9 cellular contexts compared by ENCODE assay signal in genomic region chr1:35448344-35448801, GRCh38.
DNase-seq lines count a peak whose midpoint lies in the region; ATAC-seq and TF ChIP-seq lines count a peak whose summit lies in the region.
"Had no signal": no experiment of that assay in that cellular context is flagged by ENCODE, and none has a peak within 500 bp of the region (broad histone marks: within the 10 kb centered on the region; RNA-seq: fewer than 3 reads in every experiment).

No MANE protein-coding gene starts in this region.

- peaks cover 10% of the 10 kb centered on the region for H3K4me1 ChIP-seq in right cardiac atrium (ENCODE audit: control insufficient read depth, insufficient read depth, low read length)
- peaks cover 35% of the 10 kb centered on the region for H3K4me1 ChIP-seq in suprapubic skin

- WGBS in right cardiac atrium = 52% methylated on average over 3 of the region's 3 CpGs
- WGBS in suprapubic skin = 77% methylated on average over 3 of the region's 3 CpGs

- ATAC-seq in right cardiac atrium = peak; percentile 30 to 40
- ATAC-seq in GM18511 (IDR thresholded peaks at IDR 0.05; ENCODE audit: unreplicated experiment) = no peak

- DNase-seq in LHCN-M2 (ENCODE audit: low read depth) (peak; percentile 95), amniotic epithelial cell (ENCODE audit: low read depth) (peak; percentile 99), right cardiac atrium (peak in 2 of 3 donors; percentile 36 to 41), suprapubic skin (ENCODE audit: low spot score in 2 of 2) (peak in 1 of 2 donors; percentile 74), NCI-H1694 (lab: John Stamatoyannopoulos, UW) (no peak)
- no peak for DNase-seq in stimulated activated CD4-positive, alpha-beta T cell treated with anti-CD3 and anti-CD28 coated beads, Interleukin-15, amount 100 ng/mL, for 24 hours
- DNase-seq: heart left ventricle, NCI-H524 treated with DMSO at 0.1 percent for 48 hours had no signal

- TF ChIP-seq EP300 in suprapubic skin (IDR thresholded peaks at IDR 0.05) = no peak

- no peak overlapping the region for H3K27ac ChIP-seq in right cardiac atrium (ENCODE audit: low read length)
- H3K27ac ChIP-seq in suprapubic skin = peak overlapping the region; percentile 30

- H3K9me3 ChIP-seq in right cardiac atrium (ENCODE audit: control insufficient read depth, low read length) (no peaks in the 10 kb centered on the region), suprapubic skin (no peaks in the 10 kb centered on the region)
- H3K9me3 ChIP-seq: heart left ventricle had no signal

- no peak for TF ChIP-seq CTCF in suprapubic skin (IDR thresholded peaks at IDR 0.05)

- H3K4me3 ChIP-seq in right cardiac atrium (ENCODE audit: low read length) (no peak overlapping the region), suprapubic skin (no peak overlapping the region)
- H3K4me3 ChIP-seq: heart left ventricle had no signal

- intact Hi-C loops in right cardiac atrium (cut with DNase I) = no loop called here

- H3K27me3 ChIP-seq in right cardiac atrium (ENCODE audit: control insufficient read depth, insufficient read depth) (no peaks in the 10 kb centered on the region), suprapubic skin (no peaks in the 10 kb centered on the region)
- H3K27me3 ChIP-seq: heart left ventricle had no signal

- TF ChIP-seq POLR2A in suprapubic skin (IDR thresholded peaks at IDR 0.05) = no peak

- peaks cover 57% of the 10 kb centered on the region for H3K36me3 ChIP-seq in suprapubic skin

Comparison
In these comparisons a context has a peak if more than half of its experiments do, and no peak if none do; other contexts are left out.
1. DNase-seq: peak in LHCN-M2 (single experiment), amniotic epithelial cell (single experiment) and right cardiac atrium (2 of 3); none in NCI-H1694 (single experiment) and stimulated activated CD4-positive, alpha-beta T cell treated with anti-CD3 and anti-CD28 coated beads, Interleukin-15, amount 100 ng/mL, for 24 hours (single experiment).